33 cellular contexts compared by ENCODE assay signal in the genomic region with DNA sequence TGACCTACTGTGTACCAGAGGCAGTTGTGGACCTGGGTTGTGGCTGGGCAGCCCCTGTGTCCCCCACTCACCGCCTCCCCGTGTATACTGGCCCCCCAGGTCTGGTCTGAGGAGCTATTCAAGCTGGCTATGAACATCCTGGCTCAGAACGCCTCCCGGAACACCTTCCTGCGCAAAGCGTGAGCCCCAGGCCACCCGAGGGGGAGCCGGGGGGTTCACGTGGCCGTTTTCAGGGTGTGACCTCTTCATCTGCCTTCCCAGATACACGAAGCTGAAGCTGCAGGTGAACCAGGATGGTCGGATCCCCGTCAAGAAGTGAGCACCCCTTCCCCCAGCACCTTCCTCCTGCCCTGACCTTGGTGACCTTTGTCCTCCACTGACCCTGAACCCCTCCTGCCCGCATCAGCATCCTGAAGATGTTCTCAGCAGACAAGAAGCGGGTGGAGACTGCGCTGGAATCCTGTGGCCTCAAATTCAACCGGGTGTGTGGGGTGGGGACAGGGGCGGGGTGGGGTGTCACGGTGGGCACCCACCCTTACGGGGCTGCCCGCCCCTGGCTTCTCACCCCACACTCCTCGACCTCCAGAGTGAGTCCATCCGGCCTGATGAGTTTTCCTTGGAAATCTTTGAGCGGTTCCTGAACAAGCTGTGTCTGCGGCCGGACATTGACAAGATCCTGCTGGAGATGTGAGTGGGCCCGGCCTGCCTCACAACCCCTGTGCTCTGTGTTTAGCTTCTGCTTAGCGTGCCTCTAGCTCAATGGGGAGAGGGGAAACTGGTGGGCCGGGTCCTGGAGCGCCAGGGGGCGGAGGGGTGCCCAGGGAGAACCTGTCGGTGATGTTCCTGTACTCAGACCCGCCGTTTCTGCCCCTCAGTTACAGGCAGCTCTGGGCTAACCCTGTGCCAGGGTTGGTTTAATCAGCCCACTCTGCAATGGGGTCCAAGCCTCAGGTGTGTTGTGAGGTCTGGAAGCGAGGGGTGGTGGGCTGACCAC.
"Had no signal": no experiment of that assay in that cellular context is flagged by ENCODE, and none has a peak within 500 bp of the region (broad histone marks: within the 10 kb centered on the region; RNA-seq: fewer than 3 reads in every experiment).

No MANE protein-coding gene starts in this region.

- H3K27me3 ChIP-seq: brain microvascular endothelial cell, cardiac muscle cell, Peyer's patch had no signal

- H3K27me3 Mint-ChIP-seq: activated B cell treated with CpG ODN at 0.5 μM for 24 hours; activated CD4-positive, alpha-beta memory T cell treated with anti-CD3 and anti-CD28 coated beads for 36 hours; activated naive CD8-positive, alpha-beta T cell; activated naive CD8-positive, alpha-beta T cell treated with anti-CD3 and anti-CD28 coated beads, Interleukin-2, amount 50 U/mL, for 24 hours; central memory CD8-positive, alpha-beta T cell had no signal

- H3K27ac ChIP-seq: brain microvascular endothelial cell, cardiac muscle cell, KMS-11, Peyer's patch had no signal

- H3K4me3 ChIP-seq: cardiac muscle cell had no signal

- H3K4me3 Mint-ChIP-seq: activated B cell treated with CpG ODN at 0.5 μM for 24 hours; activated CD4-positive, alpha-beta memory T cell treated with anti-CD3 and anti-CD28 coated beads for 36 hours; activated naive CD4-positive, alpha-beta T cell treated with anti-CD3 and anti-CD28 coated beads for 36 hours; activated naive CD8-positive, alpha-beta T cell; activated naive CD8-positive, alpha-beta T cell treated with anti-CD3 and anti-CD28 coated beads, Interleukin-2, amount 50 U/mL, for 24 hours; activated T-cell treated with anti-CD3 and anti-CD28 coated beads, Interleukin-2, amount 50 U/mL, for 4 hours; activated T-helper 1 cell treated with anti-CD3 and anti-CD28 coated beads, Interleukin-12 subunit alpha, Interleukin-12 subunit beta, Interleukin-2, Interleukin-4 antibody, amounts not matched to agents 30 ng/mL and 10 ng/mL and 1 ng/mL, durations not matched to agents 14 hours and 24 hours and 36 hours; central memory CD8-positive, alpha-beta T cell had no signal

- H3K9ac ChIP-seq: KMS-11 had no signal

- H3K27ac Mint-ChIP-seq: activated B cell treated with CpG ODN at 0.5 μM for 24 hours; activated CD4-positive, alpha-beta memory T cell treated with anti-CD3 and anti-CD28 coated beads for 36 hours; activated naive CD4-positive, alpha-beta T cell treated with anti-CD3 and anti-CD28 coated beads for 36 hours; activated naive CD8-positive, alpha-beta T cell; activated naive CD8-positive, alpha-beta T cell treated with anti-CD3 and anti-CD28 coated beads, Interleukin-2, amount 50 U/mL, for 24 hours; activated T-helper 1 cell treated with anti-CD3 and anti-CD28 coated beads, Interleukin-12 subunit alpha, Interleukin-12 subunit beta, Interleukin-2, Interleukin-4 antibody, amounts not matched to agents 30 ng/mL and 10 ng/mL and 1 ng/mL, durations not matched to agents 14 hours and 24 hours and 36 hours had no signal

- H3K4me2 ChIP-seq: KMS-11 had no signal

- ATAC-seq: activated naive CD8-positive, alpha-beta T cell treated with anti-CD3 and anti-CD28 coated beads, Interleukin-2, amount 50 U/mL, for 24 hours; activated T-cell treated with anti-CD3 and anti-CD28 coated beads, Interleukin-2, amount 50 U/mL, for 4 hours; PC-3; Right ventricle myocardium inferior had no signal

- H3K9me3 ChIP-seq: Peyer's patch had no signal

- DNase-seq: activated B cell treated with CpG ODN at 0.5 μM for 24 hours; activated CD4-positive, alpha-beta memory T cell treated with anti-CD3 and anti-CD28 coated beads for 36 hours; activated CD4-positive, alpha-beta T cell treated with anti-CD3 and anti-CD28 coated beads for 4 hours; activated CD4-positive, alpha-beta T cell treated with anti-CD3 and anti-CD28 coated beads, Interleukin-2, amount 50 U/mL, for 1 hour; activated CD4-positive, CD25-positive, alpha-beta regulatory T cell treated with anti-CD3 and anti-CD28 coated beads, Interleukin-2, amount 50 U/mL, for 72 hours; activated CD8-positive, alpha-beta memory T cell treated with anti-CD3 and anti-CD28 coated beads, Interleukin-2, amount 50 U/mL, for 4 hours; activated gamma-delta T cell treated with Interleukin-2 at 50 U/mL for 16 hours; activated naive CD4-positive, alpha-beta T cell treated with anti-CD3 and anti-CD28 coated beads for 36 hours; activated naive CD8-positive, alpha-beta T cell treated with anti-CD3 and anti-CD28 coated beads, Interleukin-2, amount 50 U/mL, for 24 hours; activated T-cell treated with anti-CD3 and anti-CD28 coated beads for 4 hours; activated T-cell treated with anti-CD3 and anti-CD28 coated beads, Interleukin-2, amount 50 U/mL, for 4 hours; anterior cingulate cortex; brain microvascular endothelial cell; MM.1S; MV-4-11; NCI-H1092; NCI-H1436 treated with DMSO at 0.1 percent for 48 hours; NCI-H1694 treated with DMSO at 0.1 percent for 48 hours; NCI-H2029; NCI-H510A; NCI-H526; NCI-H748 treated with DMSO at 0.1 percent for 48 hours; NK-92 treated with Interleukin-12 subunit alpha and Interleukin-12 subunit beta, amount 100 ng/mL, for 24 hours; PC-3; Peyer's patch; SIG-M5; T1000 had no signal

- H3K36me3 ChIP-seq: cardiac muscle cell had no signal

- H3K9me3 Mint-ChIP-seq: activated B cell treated with CpG ODN at 0.5 μM for 24 hours; activated CD4-positive, alpha-beta memory T cell treated with anti-CD3 and anti-CD28 coated beads for 36 hours; activated naive CD4-positive, alpha-beta T cell treated with anti-CD3 and anti-CD28 coated beads for 36 hours; activated naive CD8-positive, alpha-beta T cell treated with anti-CD3 and anti-CD28 coated beads, Interleukin-2, amount 50 U/mL, for 24 hours; activated T-cell treated with anti-CD3 and anti-CD28 coated beads, Interleukin-2, amount 50 U/mL, for 4 hours; activated T-helper 1 cell treated with anti-CD3 and anti-CD28 coated beads, Interleukin-12 subunit alpha, Interleukin-12 subunit beta, Interleukin-2, Interleukin-4 antibody, amounts not matched to agents 30 ng/mL and 10 ng/mL and 1 ng/mL, durations not matched to agents 14 hours and 24 hours and 36 hours; central memory CD8-positive, alpha-beta T cell had no signal
